ENCODE assay signal across 9 cellular contexts in the genomic region with DNA sequence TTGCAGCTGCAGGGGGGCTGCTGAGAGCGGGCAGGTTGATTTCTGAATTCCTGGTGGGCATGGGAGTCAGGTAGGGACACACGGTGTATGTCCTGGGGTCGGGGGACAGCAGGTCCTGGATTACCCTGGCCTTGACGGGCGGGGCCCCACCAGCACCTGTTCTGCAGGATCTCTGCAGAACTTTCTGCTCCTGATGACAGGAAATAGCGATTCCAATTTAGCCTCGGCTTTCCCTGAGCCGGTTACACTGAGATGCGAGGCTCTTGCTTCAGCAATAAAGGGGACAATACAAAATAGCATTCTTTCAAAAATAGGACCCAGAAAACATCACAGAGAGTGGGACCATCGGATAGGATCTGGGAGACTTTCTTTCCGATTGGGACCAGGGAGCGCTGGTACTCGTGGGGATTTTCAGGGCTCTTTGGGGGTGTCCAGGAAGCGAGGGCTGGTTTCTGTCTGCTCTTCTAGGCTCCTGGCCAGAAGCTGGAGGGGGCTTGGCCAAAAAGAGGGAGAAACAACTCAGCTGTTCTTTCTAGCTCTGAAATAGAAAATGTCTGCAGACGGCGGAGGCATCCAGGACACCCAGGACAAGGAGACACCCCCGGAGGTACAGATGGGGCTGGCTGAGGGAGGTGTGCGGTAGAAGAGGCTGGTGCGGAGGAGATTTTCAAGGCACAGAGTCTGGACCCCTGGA. TPM values are rescaled to one million over a fixed set of nuclear protein-coding genes. Genes with fewer than 3 reads are reported as not detected.
DNase-seq lines count a peak whose midpoint lies in the region; ATAC-seq, FAIRE-seq and TF ChIP-seq lines count a peak whose summit lies in the region.
"Had no signal": no experiment of that assay in that cellular context is flagged by ENCODE, and none has a peak within 500 bp of the region (broad histone marks: within the 10 kb centered on the region; RNA-seq: fewer than 3 reads in every experiment).

No MANE protein-coding gene starts in this region.

- peak overlapping the region; percentile 56 for H3K27ac Mint-ChIP-seq in osteocyte (ENCODE audit: unreplicated experiment)
- H3K27ac Mint-ChIP-seq: activated T-cell treated with anti-CD3 and anti-CD28 coated beads, Interleukin-2, amount 50 U/mL, for 24 hours had no signal

- H3K36me3 Mint-ChIP-seq in osteocyte (ENCODE audit: unreplicated experiment) = peaks cover 2% of the 10 kb centered on the region

- DNase-seq in BE2C (no peak), foreskin keratinocyte (no peak), osteocyte (ENCODE audit: extremely low spot score, unreplicated experiment) (no peak), NCI-H2171 (lab: John Stamatoyannopoulos, UW) (no peak), A172 (ENCODE audit: low spot score) (no peak), urothelium cell line (ENCODE audit: low spot score) (no peak), SHP77 treated with DMSO at 0.1 percent for 48 hours (lab: John Stamatoyannopoulos, UW) (no peak)
- DNase-seq: activated T-cell treated with anti-CD3 and anti-CD28 coated beads, Interleukin-2, amount 50 U/mL, for 24 hours had no signal

- peaks cover 7% of the 10 kb centered on the region; the same call in 1 of the 2 replicates for H3K36me3 ChIP-seq in BE2C

- H3K27me3 ChIP-seq in BE2C (no peaks in the 10 kb centered on the region), foreskin keratinocyte (no peaks in the 10 kb centered on the region)

- ATAC-seq in SK-N-SH treated with all-trans-retinoic acid at 6 μM for 48 hours (peak; percentile 46), foreskin keratinocyte (no peak)

- peak overlapping the region; percentile 62 for H3K27ac ChIP-seq in foreskin keratinocyte

- peaks cover 25% of the 10 kb centered on the region for H3K4me1 Mint-ChIP-seq in osteocyte (ENCODE audit: unreplicated experiment)

- TF ChIP-seq CTCF in BE2C (IDR thresholded peaks at IDR 0.05; ENCODE audit: low read depth, low read length) = no peak
- no peak for TF ChIP-seq CTCF in foreskin keratinocyte (conservative IDR thresholded peaks at IDR 0.05)
- no peak for TF ChIP-seq CTCF in osteocyte (IDR thresholded peaks at IDR 0.05)

- H3K9me3 ChIP-seq in BE2C = no peaks in the 10 kb centered on the region

- H3K4me1 ChIP-seq in BE2C = no peaks in the 10 kb centered on the region; the same call in 1 of the 2 replicates
- H3K4me1 ChIP-seq in foreskin keratinocyte = no peaks in the 10 kb centered on the region

- no peaks in the 10 kb centered on the region for H3K27me3 Mint-ChIP-seq in osteocyte (ENCODE audit: unreplicated experiment)

- H3K9me3 Mint-ChIP-seq in osteocyte (ENCODE audit: unreplicated experiment) = no peaks in the 10 kb centered on the region
- H3K9me3 Mint-ChIP-seq: activated T-cell treated with anti-CD3 and anti-CD28 coated beads, Interleukin-2, amount 50 U/mL, for 24 hours had no signal

- H3K4me3 ChIP-seq in BE2C (ENCODE audit: low read depth, low read length) = peak overlapping the region; percentile 96

- no peak for FAIRE-seq in urothelium cell line (lab: Jason Lieb, UNC)

- H3K4me3 Mint-ChIP-seq in osteocyte (ENCODE audit: unreplicated experiment) = peak overlapping the region; percentile 85
- H3K4me3 Mint-ChIP-seq: activated T-cell treated with anti-CD3 and anti-CD28 coated beads, Interleukin-2, amount 50 U/mL, for 24 hours had no signal

TF ChIP-seq in SK-N-SH treated with all-trans-retinoic acid at 6 μM for 48 hours, 23 proteins besides CTCF, POLR2A, EP300 and RAD21:
- TF ChIP-seq CSDC2 (CRISPR knock-in tag; IDR thresholded peaks at IDR 0.05) (no peak), TOX (CRISPR knock-in tag; IDR thresholded peaks at IDR 0.05; ENCODE audit: borderline replicate concordance) (no peak), ZNF565 (CRISPR knock-in tag; conservative IDR thresholded peaks at IDR 0.05; ENCODE audit: low read depth) (no peak), GLIS3 (CRISPR knock-in tag; IDR thresholded peaks at IDR 0.05) (no peak), ZFP30 (CRISPR knock-in tag; IDR thresholded peaks at IDR 0.05) (no peak), BACH2 (CRISPR knock-in tag; IDR thresholded peaks at IDR 0.05; ENCODE audit: borderline replicate concordance) (no peak), TCF4 (CRISPR knock-in tag; IDR thresholded peaks at IDR 0.05; ENCODE audit: borderline replicate concordance) (no peak), ESRRG (CRISPR knock-in tag; IDR thresholded peaks at IDR 0.05) (no peak), PPARA (CRISPR knock-in tag; IDR thresholded peaks at IDR 0.05; ENCODE audit: borderline replicate concordance) (no peak), ZNF70 (CRISPR knock-in tag; IDR thresholded peaks at IDR 0.05) (no peak), SNAI2 (CRISPR knock-in tag; IDR thresholded peaks at IDR 0.05) (no peak), ISL1 (CRISPR knock-in tag; IDR thresholded peaks at IDR 0.05) (no peak), ZNF8 (CRISPR knock-in tag; IDR thresholded peaks at IDR 0.05) (no peak)
- TF ChIP-seq, protein P1, sequence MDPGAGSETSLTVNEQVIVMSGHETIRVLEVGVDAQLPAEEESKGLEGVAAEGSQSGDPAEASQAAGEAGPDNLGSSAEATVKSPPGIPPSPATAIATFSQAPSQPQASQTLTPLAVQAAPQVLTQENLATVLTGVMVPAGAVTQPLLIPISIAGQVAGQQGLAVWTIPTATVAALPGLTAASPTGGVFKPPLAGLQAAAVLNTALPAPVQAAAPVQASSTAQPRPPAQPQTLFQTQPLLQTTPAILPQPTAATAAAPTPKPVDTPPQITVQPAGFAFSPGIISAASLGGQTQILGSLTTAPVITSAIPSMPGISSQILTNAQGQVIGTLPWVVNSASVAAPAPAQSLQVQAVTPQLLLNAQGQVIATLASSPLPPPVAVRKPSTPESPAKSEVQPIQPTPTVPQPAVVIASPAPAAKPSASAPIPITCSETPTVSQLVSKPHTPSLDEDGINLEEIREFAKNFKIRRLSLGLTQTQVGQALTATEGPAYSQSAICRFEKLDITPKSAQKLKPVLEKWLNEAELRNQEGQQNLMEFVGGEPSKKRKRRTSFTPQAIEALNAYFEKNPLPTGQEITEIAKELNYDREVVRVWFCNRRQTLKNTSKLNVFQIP (CRISPR knock-in tag; IDR thresholded peaks at IDR 0.05; ENCODE audit: borderline replicate concordance, low read depth) = no peak
- TF ChIP-seq, protein P2, sequence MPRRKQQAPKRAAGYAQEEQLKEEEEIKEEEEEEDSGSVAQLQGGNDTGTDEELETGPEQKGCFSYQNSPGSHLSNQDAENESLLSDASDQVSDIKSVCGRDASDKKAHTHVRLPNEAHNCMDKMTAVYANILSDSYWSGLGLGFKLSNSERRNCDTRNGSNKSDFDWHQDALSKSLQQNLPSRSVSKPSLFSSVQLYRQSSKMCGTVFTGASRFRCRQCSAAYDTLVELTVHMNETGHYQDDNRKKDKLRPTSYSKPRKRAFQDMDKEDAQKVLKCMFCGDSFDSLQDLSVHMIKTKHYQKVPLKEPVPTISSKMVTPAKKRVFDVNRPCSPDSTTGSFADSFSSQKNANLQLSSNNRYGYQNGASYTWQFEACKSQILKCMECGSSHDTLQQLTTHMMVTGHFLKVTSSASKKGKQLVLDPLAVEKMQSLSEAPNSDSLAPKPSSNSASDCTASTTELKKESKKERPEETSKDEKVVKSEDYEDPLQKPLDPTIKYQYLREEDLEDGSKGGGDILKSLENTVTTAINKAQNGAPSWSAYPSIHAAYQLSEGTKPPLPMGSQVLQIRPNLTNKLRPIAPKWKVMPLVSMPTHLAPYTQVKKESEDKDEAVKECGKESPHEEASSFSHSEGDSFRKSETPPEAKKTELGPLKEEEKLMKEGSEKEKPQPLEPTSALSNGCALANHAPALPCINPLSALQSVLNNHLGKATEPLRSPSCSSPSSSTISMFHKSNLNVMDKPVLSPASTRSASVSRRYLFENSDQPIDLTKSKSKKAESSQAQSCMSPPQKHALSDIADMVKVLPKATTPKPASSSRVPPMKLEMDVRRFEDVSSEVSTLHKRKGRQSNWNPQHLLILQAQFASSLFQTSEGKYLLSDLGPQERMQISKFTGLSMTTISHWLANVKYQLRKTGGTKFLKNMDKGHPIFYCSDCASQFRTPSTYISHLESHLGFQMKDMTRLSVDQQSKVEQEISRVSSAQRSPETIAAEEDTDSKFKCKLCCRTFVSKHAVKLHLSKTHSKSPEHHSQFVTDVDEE (CRISPR knock-in tag; IDR thresholded peaks at IDR 0.05) = no peak

RNA-seq across cellular contexts. Expression of a gene that starts 0.6 kb away (rescaled TPM):
- 44.6 TPM for polyA plus RNA-seq in BE2C (2012; ENCODE audit: insufficient read depth, insufficient read length, low read depth)
- total RNA-seq in foreskin keratinocyte = 16.7 and 17.2 TPM in 2 replicates
- polyA plus RNA-seq in foreskin keratinocyte = 17.0 and 19.1 TPM in 2 replicates
- 14.8 and 15.9 TPM in 2 replicates for total RNA-seq in osteocyte
- 21.0 and 22.4 TPM in 2 replicates for total RNA-seq in A172 (2014; rRNA removed; shearing (Covaris generic))

RNA-seq across cellular contexts. Expression of a gene that starts 13.9 kb away (rescaled TPM):
- polyA plus RNA-seq in BE2C (2012; ENCODE audit: insufficient read depth, insufficient read length, low read depth) = not detected
- total RNA-seq in foreskin keratinocyte = not detected in 2 replicates
- not detected in 2 replicates for polyA plus RNA-seq in foreskin keratinocyte
- not detected in 2 replicates for total RNA-seq in osteocyte
- total RNA-seq in A172 (2014; rRNA removed; shearing (Covaris generic)) = not detected in 2 replicates

RNA-seq across cellular contexts. Expression of a gene that starts 21.8 kb away (rescaled TPM):
- 30.1 TPM for polyA plus RNA-seq in BE2C (2012; ENCODE audit: insufficient read depth, insufficient read length, low read depth)
- total RNA-seq in foreskin keratinocyte (4.4 and 5.4 TPM in 2 replicates), osteocyte (13.4 and 14.3 TPM in 2 replicates)
- 5.7 and 6.5 TPM in 2 replicates for polyA plus RNA-seq in foreskin keratinocyte
- total RNA-seq in A172 (2014; rRNA removed; shearing (Covaris generic)) = 2.1 and 4.6 TPM in 2 replicates

RNA-seq across cellular contexts. Expression of a gene that starts 47.6 kb away (rescaled TPM):
- polyA plus RNA-seq in BE2C (2012; ENCODE audit: insufficient read depth, insufficient read length, low read depth) = 0.94 TPM
- total RNA-seq in foreskin keratinocyte (13.2 and 28.3 TPM in 2 replicates), osteocyte (8.8 and 13.2 TPM in 2 replicates)
- polyA plus RNA-seq in foreskin keratinocyte = 28.4 and 54.3 TPM in 2 replicates
- 113 and 115 TPM in 2 replicates for total RNA-seq in A172 (2014; rRNA removed; shearing (Covaris generic))
